Comparison of ENCODE assay signal across 9 cellular contexts in genomic region chr1:31010081-31010989, GRCh38. TPM values are rescaled to one million over a fixed set of nuclear protein-coding genes. Genes with fewer than 3 reads are reported as not detected.
DNase-seq lines count a peak whose midpoint lies in the region; ATAC-seq and TF ChIP-seq lines count a peak whose summit lies in the region.
"Had no signal": no experiment of that assay in that cellular context is flagged by ENCODE, and none has a peak within 500 bp of the region (broad histone marks: within the 10 kb centered on the region; RNA-seq: fewer than 3 reads in every experiment).

No MANE protein-coding gene starts in this region.

- H3K4me3 ChIP-seq in HCT116 (replicated peaks in 1 of 2; ENCODE audit: low read depth in 1 of 2, low read length in 2 of 2) = no peak overlapping the region
- H3K4me3 ChIP-seq in lower leg skin (ENCODE audit: low read depth, poor library complexity, severe bottlenecking) = no peak overlapping the region
- H3K4me3 ChIP-seq: suprapubic skin had no signal

- H3K27me3 Mint-ChIP-seq in activated CD8-positive, alpha-beta T cell treated with anti-CD3 and anti-CD28 coated beads for 36 hours = no peaks in the 10 kb centered on the region
- no peaks in the 10 kb centered on the region for H3K27me3 Mint-ChIP-seq in natural killer cell (ENCODE audit: low read depth in 2 of 2)

- TF ChIP-seq POLR2A in HCT116 (IDR thresholded peaks at IDR 0.05; ENCODE audit: borderline replicate concordance, extremely low read depth, insufficient read depth, insufficient read length) (no peak), lower leg skin (IDR thresholded peaks at IDR 0.05) (no peak)

- peaks cover 3 to 12% of the 10 kb centered on the region in 2 experiments; a peak in 1 of 4 replicates for H3K4me1 ChIP-seq in HCT116 (ENCODE audit: control insufficient read depth in 1 of 2, insufficient read depth in 2 of 2, low read length in 2 of 2)

- H2AFZ ChIP-seq in HCT116 (ENCODE audit: low read depth, low read length, poor library complexity, severe bottlenecking) = no peak overlapping the region

- intact Hi-C loops in HCT116 (cut with micrococcal nuclease) = no loop called here
- intact Hi-C loops in activated CD8-positive, alpha-beta T cell treated with anti-CD3 and anti-CD28 coated beads for 36 hours (cut with micrococcal nuclease) = loop anchor here (10.0 kb wide), 1 partner anchor 54 kb away; the partner anchor contains the start of gene PUM1
- intact Hi-C loops in natural killer cell (cut with micrococcal nuclease) = loop anchor here (10.0 kb wide), 1 partner anchor 54 kb away; the partner anchor contains the start of gene PUM1
- intact Hi-C loops in lower leg skin (cut with DNase I; ENCODE audit: low total_unique reads) = no loop called here

- H3K9me2 ChIP-seq in HCT116 (ENCODE audit: insufficient read depth) = no peaks in the 10 kb centered on the region

- POLR2A ChIA-PET in HCT116 (lab: Charles Lee) = no interaction called here
- POLR2A ChIA-PET in activated CD8-positive, alpha-beta T cell treated with anti-CD3 and anti-CD28 coated beads for 36 hours (lab: Charles Lee) = interaction anchor here (0.6 to 2.5 kb wide), 10 partner anchors 11 to 287 kb away, joined by 3 to 16 read pairs (median 4); partner anchors contain the start of gene PUM1

- CTCF ChIA-PET in HCT116 (lab: Charles Lee) = interaction anchor here (0.6 kb wide), 1 partner anchor 14 kb away, joined by 3 read pairs; no protein-coding TSS in a partner anchor
- CTCF ChIA-PET in activated CD8-positive, alpha-beta T cell treated with anti-CD3 and anti-CD28 coated beads for 36 hours (lab: Charles Lee) = interaction anchor here (0.6 to 1.8 kb wide), 4 partner anchors 11 to 779 kb away, joined by 3 to 7 read pairs (median 4); no protein-coding TSS in a partner anchor

- H3K36me3 ChIP-seq in HCT116 (ENCODE audit: control insufficient read depth in 1 of 2, insufficient read depth in 2 of 2, low read length in 2 of 2) = peaks cover 6 to 10% of the 10 kb centered on the region in 2 experiments; a peak in 3 of 4 replicates

- H3K79me2 ChIP-seq in HCT116 (ENCODE audit: insufficient read depth, low read length) = peaks cover 100% of the 10 kb centered on the region

- peaks cover 64% of the 10 kb centered on the region; the same call in 1 of the 2 replicates for H4K20me1 ChIP-seq in HCT116 (ENCODE audit: insufficient read depth)

- no peak for TF ChIP-seq RAD21 in HCT116 (IDR thresholded peaks at IDR 0.05; ENCODE audit: low read depth)

- 0 out of 2 replicates have a peak, but pooled peaks have one; percentile 9 for ATAC-seq in HCT116
- ATAC-seq in activated CD8-positive, alpha-beta T cell treated with anti-CD3 and anti-CD28 coated beads for 36 hours = peak; percentile 97
- peak; percentile 52 to 82 (median 63) for ATAC-seq in natural killer cell

- no peaks in the 10 kb centered on the region for H3K27me3 ChIP-seq in HCT116 (ENCODE audit: insufficient read depth, low read length)
- H3K27me3 ChIP-seq: suprapubic skin had no signal

- H3K9ac ChIP-seq in HCT116 (ENCODE audit: low read length) = no peak overlapping the region

- DNase-seq in GM13976 (ENCODE audit: low spot score) (peak; percentile 32), HCT116 (ENCODE audit: low read depth, low spot score) (no peak), natural killer cell (no peak), NK-92 (lab: John Stamatoyannopoulos, UW; ENCODE audit: unreplicated experiment) (no peak), NCI-H2196 (lab: John Stamatoyannopoulos, UW; ENCODE audit: unreplicated experiment) (no peak), NCI-H187 treated with DMSO at 0.1 percent for 48 hours (lab: John Stamatoyannopoulos, UW) (no peak), lower leg skin (ENCODE audit: low spot score in 2 of 2) (no peak)
- DNase-seq in activated CD8-positive, alpha-beta T cell treated with anti-CD3 and anti-CD28 coated beads for 36 hours = peak; percentile 64

- in situ Hi-C loops in GM13976 (cut with MboI; ENCODE audit: low sequenced_read_pairs, unreplicated experiment) = no loop called here

- WGBS in lower leg skin, 2 donors = 61 to 71% methylated on average over 6 of the region's 6 CpGs

- H3K4me3 Mint-ChIP-seq in activated CD8-positive, alpha-beta T cell treated with anti-CD3 and anti-CD28 coated beads for 36 hours = no peak overlapping the region
- peak overlapping the region; percentile 15 for H3K4me3 Mint-ChIP-seq in natural killer cell

- no peak overlapping the region for H3K27ac ChIP-seq in HCT116 (ENCODE audit: low read depth, low read length)
- H3K27ac ChIP-seq: suprapubic skin had no signal

- H3K9me3 Mint-ChIP-seq in activated CD8-positive, alpha-beta T cell treated with anti-CD3 and anti-CD28 coated beads for 36 hours = no peaks in the 10 kb centered on the region
- no peaks in the 10 kb centered on the region for H3K9me3 Mint-ChIP-seq in natural killer cell

- BruUV-seq in HCT116 (replicated peaks; lab: Mats Ljungman, UMichigan) = no TSS peak

- no peak overlapping the region for H3K4me2 ChIP-seq in HCT116 (ENCODE audit: low read length)

- peaks cover 75% of the 10 kb centered on the region for H3K4me1 Mint-ChIP-seq in activated CD8-positive, alpha-beta T cell treated with anti-CD3 and anti-CD28 coated beads for 36 hours (ENCODE audit: low read depth)
- peaks cover 65 to 70% of the 10 kb centered on the region in 2 donors for H3K4me1 Mint-ChIP-seq in natural killer cell

- RAD21 ChIA-PET in HCT116 (lab: Charles Lee; ENCODE audit: low non-redundant PET in 1 of 2, low total read pairs in 2 of 2, uncharacterized antibody in 2 of 2, unreplicated experiment in 2 of 2) = no interaction called here

- H3K36me3 Mint-ChIP-seq in activated CD8-positive, alpha-beta T cell treated with anti-CD3 and anti-CD28 coated beads for 36 hours (ENCODE audit: low read depth) = peaks cover 29% of the 10 kb centered on the region
- no peaks in the 10 kb centered on the region for H3K36me3 Mint-ChIP-seq in natural killer cell

- TF ChIP-seq CTCF in GM13976 (IDR thresholded peaks at IDR 0.05; ENCODE audit: borderline replicate concordance, control extremely low read depth, extremely low read depth, insufficient read depth, missing control alignments) (no peak), HCT116 (IDR thresholded peaks at IDR 0.05 in 2 of 3, conservative IDR thresholded peaks at IDR 0.05 in 1 of 3; ENCODE audit: borderline replicate concordance in 1 of 3, insufficient read depth in 1 of 3, low read depth in 2 of 3, low read length in 2 of 3) (no peak), natural killer cell (IDR thresholded peaks at IDR 0.05) (no peak), lower leg skin (IDR thresholded peaks at IDR 0.05) (no peak)
- no peak for TF ChIP-seq CTCF in activated CD8-positive, alpha-beta T cell treated with anti-CD3 and anti-CD28 coated beads for 36 hours (IDR thresholded peaks at IDR 0.05)

- H3K9me3 ChIP-seq in HCT116 (ENCODE audit: control insufficient read depth in 1 of 2, insufficient read depth in 1 of 2, low read depth in 1 of 2, low read length in 2 of 2) = no peaks in the 10 kb centered on the region
- H3K9me3 ChIP-seq: suprapubic skin had no signal

- H3K27ac Mint-ChIP-seq in activated CD8-positive, alpha-beta T cell treated with anti-CD3 and anti-CD28 coated beads for 36 hours = peak overlapping the region; percentile 89
- peak overlapping the region; percentile 20 to 54 for H3K27ac Mint-ChIP-seq in natural killer cell

TF ChIP-seq in HCT116, 20 proteins besides CTCF, POLR2A, EP300 and RAD21:
- TF ChIP-seq CEBPB (IDR thresholded peaks at IDR 0.05; ENCODE audit: low read depth) (no peak), POLR2AphosphoS5 (IDR thresholded peaks at IDR 0.05; ENCODE audit: low read depth, low read length) (no peak), FOSL1 (IDR thresholded peaks at IDR 0.05; ENCODE audit: low read depth) (no peak), SIN3A (IDR thresholded peaks at IDR 0.05; ENCODE audit: low read depth) (no peak), EZH2phosphoT487 (IDR thresholded peaks at IDR 0.05; ENCODE audit: borderline replicate concordance) (no peak), TCF7L2 (IDR thresholded peaks at IDR 0.05; ENCODE audit: borderline replicate concordance, extremely low read depth, insufficient read depth, insufficient read length) (no peak), ZFX (IDR thresholded peaks at IDR 0.05) (no peak), JUND (IDR thresholded peaks at IDR 0.05) (no peak), EZH2 (IDR thresholded peaks at IDR 0.05) (no peak), ATF3 (IDR thresholded peaks at IDR 0.05) (no peak), ELF1 (IDR thresholded peaks at IDR 0.05; ENCODE audit: borderline replicate concordance, low read depth) (no peak), YY1 (IDR thresholded peaks at IDR 0.05; ENCODE audit: extremely low read depth, insufficient replicate concordance, low read depth, low read length) (no peak), ZBTB33 (IDR thresholded peaks at IDR 0.05; ENCODE audit: extremely low read depth, insufficient replicate concordance, low read length) (no peak)
- TF ChIP-seq, protein P1, sequence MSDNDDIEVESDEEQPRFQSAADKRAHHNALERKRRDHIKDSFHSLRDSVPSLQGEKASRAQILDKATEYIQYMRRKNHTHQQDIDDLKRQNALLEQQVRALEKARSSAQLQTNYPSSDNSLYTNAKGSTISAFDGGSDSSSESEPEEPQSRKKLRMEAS (IDR thresholded peaks at IDR 0.05) = no peak

RNA-seq across cellular contexts. Expression of gene PUM1, which starts 55.2 kb away (rescaled TPM):
- total RNA-seq in HCT116 (2021; ENCODE audit: unreplicated experiment) = 113 TPM
- polyA plus RNA-seq in HCT116 (2012) = 48.8 and 65.3 TPM in 2 replicates
- total RNA-seq in activated CD8-positive, alpha-beta T cell treated with anti-CD3 and anti-CD28 coated beads for 36 hours = 10 to 100 TPM; 98.0 to 99.0 TPM
- 100 to 1,000 TPM; 193 to 209 (median 202) TPM for total RNA-seq in natural killer cell
- total RNA-seq in lower leg skin = 100 to 1,000 TPM in 3 of 4 donors, 10 to 100 TPM in 1; 83.2 to 118 (median 106) TPM

Comparison
In these comparisons a context has a peak if more than half of its experiments do, and no peak if none do; other contexts are left out.
1. DNase-seq: peak in GM13976 (single experiment) and activated CD8-positive, alpha-beta T cell treated with anti-CD3 and anti-CD28 coated beads for 36 hours (single experiment); none in HCT116 (single experiment), natural killer cell (single experiment), NK-92 (single experiment), NCI-H2196 (single experiment), NCI-H187 treated with DMSO at 0.1 percent for 48 hours (single experiment) and lower leg skin (0 of 2).
2. ATAC-seq: peak in every context shown above with its lines; median percentile 97 in activated CD8-positive, alpha-beta T cell treated with anti-CD3 and anti-CD28 coated beads for 36 hours; 63 in natural killer cell; 9 in HCT116.
3. intact Hi-C loops: an anchor here in activated CD8-positive, alpha-beta T cell treated with anti-CD3 and anti-CD28 coated beads for 36 hours (10.0 kb wide) and natural killer cell (10.0 kb wide); none called in HCT116 and lower leg skin.